Comparison of ENCODE assay signal across 29 cellular contexts in the genomic region with DNA sequence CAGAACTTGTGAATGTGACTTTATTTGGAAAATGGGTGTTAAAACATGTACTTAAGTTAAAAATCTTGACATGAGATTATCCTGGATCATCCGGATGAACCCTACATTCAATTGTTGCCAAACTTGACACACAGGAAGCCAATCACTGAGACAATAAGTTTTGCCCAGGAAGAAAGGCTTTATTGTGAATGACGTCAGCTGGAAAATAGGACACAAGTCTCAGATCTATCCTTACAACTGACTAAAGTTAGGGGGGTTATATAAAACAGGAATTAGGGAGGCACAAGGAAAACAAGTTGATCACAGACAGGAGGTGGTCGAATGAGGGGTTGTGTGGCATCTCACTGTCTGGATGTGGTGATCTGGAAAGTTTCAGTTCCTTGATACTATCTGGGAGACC.
"Had no signal": no experiment of that assay in that cellular context is flagged by ENCODE, and none has a peak within 500 bp of the region (broad histone marks: within the 10 kb centered on the region; RNA-seq: fewer than 3 reads in every experiment).

No MANE protein-coding gene starts in this region.

- H3K36me3 ChIP-seq: colonic mucosa, esophagus muscularis mucosa, esophagus squamous epithelium, gastrocnemius medialis, gastroesophageal sphincter, heart left ventricle, heart right ventricle had no signal

- FAIRE-seq: colon, endometrium, endothelial cell of umbilical vein, frontal cortex had no signal

- H3K27ac Mint-ChIP-seq: dendritic cell treated with granulocyte-macrophage colony-stimulating factor and Interleukin-4, amounts not matched to agents 40 ng/mL and 50 ng/mL, for 4 days; effector memory CD8-positive, alpha-beta T cell; endodermal cell had no signal

- ATAC-seq: effector memory CD8-positive, alpha-beta T cell; esophagus mucosa; foreskin keratinocyte; gastrocnemius medialis; gastroesophageal sphincter; heart left ventricle; heart right ventricle had no signal

- H3K9me3 ChIP-seq: colonic mucosa, gastrocnemius medialis had no signal

- H3K27me3 ChIP-seq: colonic mucosa, dorsolateral prefrontal cortex, esophagus muscularis mucosa, esophagus squamous epithelium, gastrocnemius medialis had no signal

- DNase-seq: colonic mucosa; cortex of kidney; dermis blood vessel endothelial cell; dorsolateral prefrontal cortex; effector CD4-positive, alpha-beta T cell; effector CD8-positive, alpha-beta T cell; effector memory CD4-positive, alpha-beta T cell; effector memory CD8-positive, alpha-beta T cell; endodermal cell; erythroblast; esophagus squamous epithelium; foreskin fibroblast; foreskin keratinocyte; foreskin melanocyte; gastrocnemius medialis; glutamatergic neuron; head of caudate nucleus; heart left ventricle; heart right ventricle had no signal

- H3K4me1 Mint-ChIP-seq: endodermal cell had no signal

- H3K4me1 ChIP-seq: colonic mucosa, esophagus squamous epithelium, foreskin keratinocyte, gastrocnemius medialis, heart right ventricle had no signal

- H3K4me3 Mint-ChIP-seq: dendritic cell treated with granulocyte-macrophage colony-stimulating factor and Interleukin-4, amounts not matched to agents 40 ng/mL and 50 ng/mL, for 4 days; effector memory CD8-positive, alpha-beta T cell; endodermal cell had no signal

- H3K27ac ChIP-seq: colonic mucosa, coronary artery, epithelial cell of prostate, esophagus muscularis mucosa, esophagus squamous epithelium, foreskin keratinocyte, gastrocnemius medialis, gastroesophageal sphincter, heart left ventricle, heart right ventricle had no signal

- H3K4me3 ChIP-seq: colonic mucosa, coronary artery, dorsolateral prefrontal cortex, esophagus muscularis mucosa, esophagus squamous epithelium, gastrocnemius medialis, gastroesophageal sphincter, heart left ventricle, heart right ventricle had no signal
